In genomic region chr2:174035981-174036742, GRCh38 we compare ENCODE assay signal across 9 cellular contexts.
DNase-seq lines count a peak whose midpoint lies in the region; ATAC-seq, FAIRE-seq and TF ChIP-seq lines count a peak whose summit lies in the region.
"Had no signal": no experiment of that assay in that cellular context is flagged by ENCODE, and none has a peak within 500 bp of the region (broad histone marks: within the 10 kb centered on the region; RNA-seq: fewer than 3 reads in every experiment).

No MANE protein-coding gene starts in this region.

- CTCF ChIA-PET in SK-N-SH (lab: Yijun Ruan, JAX): interaction anchor here (1.7 kb wide), 1 partner anchor 15 kb away, joined by 8 read pairs; no protein-coding TSS in a partner anchor

- POLR2A ChIA-PET in SK-N-SH (lab: Yijun Ruan, JAX): no interaction called here

- peak overlapping the region; percentile 27; the same call in 1 of the 2 replicates for H2AFZ ChIP-seq in SK-N-SH (ENCODE audit: low read depth)

- DNase-seq in H54 (ENCODE audit: insufficient read length, low spot score) (peak; percentile 38), SK-N-SH (no peak), heart right ventricle (peak in 1 of 2 donors; percentile 34), tibial nerve (ENCODE audit: low spot score in 2 of 2) (no peak), G401 (ENCODE audit: low spot score) (no peak), activated gamma-delta T cell (lab: John Stamatoyannopoulos, UW) (no peak), NCI-H1092 (lab: John Stamatoyannopoulos, UW) (no peak)

- peaks cover 9% of the 10 kb centered on the region for H3F3A ChIP-seq in SK-N-SH (replicated peaks; ENCODE audit: insufficient read depth)

- no peak for TF ChIP-seq EP300 in SK-N-SH (IDR thresholded peaks at IDR 0.05; ENCODE audit: borderline replicate concordance in 1 of 2, low read depth in 1 of 2, low read length in 1 of 2)
- TF ChIP-seq EP300 in tibial nerve (IDR thresholded peaks at IDR 0.05): peak in 1 of 2 donors; percentile 5

- no peaks in the 10 kb centered on the region for H3K27me3 ChIP-seq in SK-N-SH (ENCODE audit: insufficient read depth)
- H3K27me3 ChIP-seq in heart right ventricle: no peaks in the 10 kb centered on the region
- no peaks in the 10 kb centered on the region for H3K27me3 ChIP-seq in tibial nerve
- H3K27me3 ChIP-seq: body of pancreas had no signal

- no peak for TF ChIP-seq RAD21 in SK-N-SH (IDR thresholded peaks at IDR 0.05; ENCODE audit: low read length)

- intact Hi-C loops in heart right ventricle (cut with DNase I): loop anchor here in 7 of 10 donors (5.0 to 10.0 kb wide), 6 partner anchors 44 to 271 kb away; partner anchors contain the start of gene SP3 (in 3 of the 7)

- H3K36me3 ChIP-seq in SK-N-SH (replicated peaks in 1 of 2; ENCODE audit: control insufficient read depth in 1 of 2, insufficient read depth in 2 of 2, low read length in 1 of 2) (no peaks in the 10 kb centered on the region), heart right ventricle (no peaks in the 10 kb centered on the region), tibial nerve (no peaks in the 10 kb centered on the region)

- peak; percentile 60 for FAIRE-seq in H54 (lab: Jason Lieb, UNC)

- H3K9ac ChIP-seq in SK-N-SH: no peak overlapping the region

- H3K9me3 ChIP-seq in SK-N-SH (no peaks in the 10 kb centered on the region), heart right ventricle (no peaks in the 10 kb centered on the region), tibial nerve (no peaks in the 10 kb centered on the region)
- H3K9me3 ChIP-seq: body of pancreas had no signal

- H4K20me1 ChIP-seq in SK-N-SH (ENCODE audit: insufficient read depth): no peaks in the 10 kb centered on the region

- no peaks in the 10 kb centered on the region for H3K9me2 ChIP-seq in SK-N-SH

- ATAC-seq in heart right ventricle: peak in 5 of 8 donors; percentile 14 to 75 (median 57)
- ATAC-seq in GM19035 (IDR thresholded peaks at IDR 0.05; ENCODE audit: unreplicated experiment): no peak
- ATAC-seq: body of pancreas had no signal

- 0 out of 2 replicates have a peak overlapping the region, but pooled peaks have one; percentile 26 for H3K4me2 ChIP-seq in SK-N-SH

- H3K4me1 ChIP-seq in SK-N-SH (ENCODE audit: control insufficient read depth in 1 of 2, insufficient read depth in 2 of 2, low read depth in 1 of 2, low read length in 1 of 2) (peaks cover 6 to 14% of the 10 kb centered on the region in 2 experiments; a peak in 2 of 4 replicates), heart right ventricle (peaks cover 10 to 71% (median 41%) of the 10 kb centered on the region in 9 donors), tibial nerve (peaks cover 0 to 26% (median 0%) of the 10 kb centered on the region in 4 donors)

- H3K4me3 ChIP-seq in SK-N-SH (ENCODE audit: low read depth in 2 of 2, low read length in 1 of 2) (0 out of 4 replicates have a peak overlapping the region, but pooled peaks of 1 of the 2 experiments have one; percentile 2), heart right ventricle (peak overlapping the region in 5 of 10 donors; percentile 4 to 23 (median 13)), tibial nerve (peak overlapping the region in 1 of 4 donors; percentile 5)
- H3K4me3 ChIP-seq: body of pancreas had no signal

- no peaks in the 10 kb centered on the region for H3K79me2 ChIP-seq in SK-N-SH (ENCODE audit: insufficient read depth)

- no peak overlapping the region for H3K27ac ChIP-seq in SK-N-SH (ENCODE audit: low read depth in 2 of 2, low read length in 1 of 2)
- H3K27ac ChIP-seq in heart right ventricle: peak overlapping the region in 8 of 10 donors; percentile 1 to 70 (median 36)
- peak overlapping the region; percentile 19 to 76 (median 43) for H3K27ac ChIP-seq in tibial nerve

- 75% methylated on average over 12 of the region's 12 CpGs for WGBS in SK-N-SH (ENCODE audit: low lambda C conversion rate)
- 60 to 65% methylated on average over 12 of the region's 12 CpGs for WGBS in heart right ventricle, 2 donors
- 48 to 53% methylated on average over 12 of the region's 12 CpGs for WGBS in tibial nerve, 2 donors

- no peak for TF ChIP-seq POLR2A in H54 (IDR thresholded peaks at IDR 0.05; ENCODE audit: low read depth, low read length)
- TF ChIP-seq POLR2A in tibial nerve (IDR thresholded peaks at IDR 0.05): no peak

- in situ Hi-C loops in G401 (cut with HindIII; ENCODE audit: low sequenced_read_pairs): no loop called here

- TF ChIP-seq CTCF in SK-N-SH (IDR thresholded peaks at IDR 0.05): peak; percentile 32
- peak in 6 of 9 donors; percentile 12 to 48 (median 26) for TF ChIP-seq CTCF in heart right ventricle (IDR thresholded peaks at IDR 0.05)
- TF ChIP-seq CTCF in tibial nerve (IDR thresholded peaks at IDR 0.05): peak in 3 of 5 experiments; percentile 20 to 46 (median 29)

TF ChIP-seq in SK-N-SH, 30 proteins besides CTCF, POLR2A, EP300 and RAD21:
- TF ChIP-seq MAX (IDR thresholded peaks at IDR 0.05; ENCODE audit: low read depth) (0 out of 2 replicates have a peak, but pooled peaks have one; percentile 18), PBX3 (IDR thresholded peaks at IDR 0.05) (no peak), FOSL2 (IDR thresholded peaks at IDR 0.05; ENCODE audit: borderline replicate concordance, low read depth) (peak; percentile 41; the same call in 1 of the 2 replicates)

Comparison
In these comparisons a context has a peak if more than half of its experiments do, and no peak if none do; other contexts are left out.
1. H3K27ac ChIP-seq: peak in heart right ventricle (8 of 10) and tibial nerve (4 of 4); none in SK-N-SH (0 of 2).
2. Peak in every context shown above with its lines, with median percentiles within 50 percentile points of each other: CTCF ChIP-seq.